In the genomic region with DNA sequence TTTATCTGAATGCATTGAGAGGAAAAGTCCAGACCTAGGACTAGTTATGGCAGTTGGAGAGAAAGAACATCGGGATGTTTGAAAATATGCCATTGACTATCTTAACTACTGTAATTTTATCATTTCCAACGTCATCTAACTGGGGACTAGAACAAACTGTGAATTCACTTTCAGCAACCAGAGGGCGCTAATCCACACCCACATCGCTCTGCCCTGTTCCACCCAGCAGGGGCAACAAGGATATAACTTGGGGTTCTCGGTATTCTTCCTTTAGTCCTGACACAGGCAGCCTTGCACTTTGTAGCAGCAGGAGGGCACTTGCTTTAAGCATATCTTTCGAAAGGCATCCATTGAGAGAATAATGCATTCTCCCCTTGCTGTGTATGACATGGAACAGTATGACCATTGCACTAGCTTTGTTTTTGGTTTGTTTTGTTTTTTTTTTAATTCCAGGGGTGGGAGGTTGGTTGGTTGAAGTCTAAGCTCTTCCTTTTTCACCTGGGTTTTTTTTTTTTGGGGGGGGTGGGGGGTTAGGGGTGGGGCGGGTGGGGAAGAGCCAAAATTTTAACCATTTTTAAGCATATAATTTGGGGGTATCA, we compare ENCODE assay signal across 8 cellular contexts. TPM values are rescaled to one million over a fixed set of nuclear protein-coding genes. Genes with fewer than 3 reads are reported as not detected.
DNase-seq lines count a peak whose midpoint lies in the region; ATAC-seq and TF ChIP-seq lines count a peak whose summit lies in the region.

No MANE protein-coding gene starts in this region.

- H3K27me3 ChIP-seq in OCI-LY1 (ENCODE audit: insufficient read depth, low read length) = no peaks in the 10 kb centered on the region

- H3F3A ChIP-seq in OCI-LY1 (ENCODE audit: insufficient read depth, low read length) = no peaks in the 10 kb centered on the region; the same call in 1 of the 2 replicates

- no peak overlapping the region for H2AFZ ChIP-seq in OCI-LY1 (ENCODE audit: low read length)

- peak overlapping the region; percentile 77 for H3K27ac Mint-ChIP-seq in nephron progenitor cell

- H3K4me1 ChIP-seq in OCI-LY1 (ENCODE audit: insufficient read depth, low read length, severe bottlenecking) = peaks cover 20% of the 10 kb centered on the region

- TF ChIP-seq CTCF in OCI-LY1 (IDR thresholded peaks at IDR 0.05; ENCODE audit: low read length) = peak; percentile 97
- peak; percentile 96 for TF ChIP-seq CTCF in epithelial cell of proximal tubule (conservative IDR thresholded peaks at IDR 0.05; ENCODE audit: low read depth, low read length)
- TF ChIP-seq CTCF in nephron progenitor cell (IDR thresholded peaks at IDR 0.05) = peak; percentile 76

- no peaks in the 10 kb centered on the region for H3K9me3 Mint-ChIP-seq in nephron progenitor cell

- H4K20me1 ChIP-seq in OCI-LY1 (ENCODE audit: insufficient read depth, low read length) = no peaks in the 10 kb centered on the region

- H3K79me2 ChIP-seq in OCI-LY1 (ENCODE audit: insufficient read depth, low read length) = no peaks in the 10 kb centered on the region

- H3K27ac ChIP-seq in OCI-LY1 (ENCODE audit: low read depth, low read length, poor library complexity, severe bottlenecking) (no peak overlapping the region), substantia nigra (ENCODE audit: low read depth, low read length, poor library complexity, severe bottlenecking) (no peak overlapping the region)

- peaks cover 46% of the 10 kb centered on the region for H3K36me3 ChIP-seq in OCI-LY1 (ENCODE audit: insufficient read depth, low read length)

- H3K36me3 Mint-ChIP-seq in nephron progenitor cell (ENCODE audit: low read depth) = peaks cover 68% of the 10 kb centered on the region

- H3K4me2 ChIP-seq in OCI-LY1 (ENCODE audit: low read length) = no peak overlapping the region

- H3K9ac ChIP-seq in OCI-LY1 (ENCODE audit: low read length) = no peak overlapping the region

- H3K4me1 Mint-ChIP-seq in nephron progenitor cell = no peaks in the 10 kb centered on the region

- DNase-seq in Ammon's horn (ENCODE audit: low spot score) (peak; percentile 82), epithelial cell of proximal tubule (ENCODE audit: low read depth) (no peak), nephron progenitor cell (peak; percentile 50), substantia nigra (lab: John Stamatoyannopoulos, UW) (peak in 32 of 49 donors; percentile 5 to 62 (median 29))
- DNase-seq in activated CD8-positive, alpha-beta memory T cell treated with anti-CD3 and anti-CD28 coated beads, Interleukin-2, amount 50 U/mL, for 4 hours = peak; percentile 64

- no peak overlapping the region for H3K4me3 Mint-ChIP-seq in nephron progenitor cell

- peak; percentile 80 for ATAC-seq in GM19023 (IDR thresholded peaks at IDR 0.05; ENCODE audit: unreplicated experiment)
- peak; percentile 76 for ATAC-seq in HG03565 (IDR thresholded peaks at IDR 0.05; ENCODE audit: unreplicated experiment)

- H3K4me3 ChIP-seq in OCI-LY1 (ENCODE audit: low read depth, low read length, poor library complexity, severe bottlenecking) (no peak overlapping the region), epithelial cell of proximal tubule (ENCODE audit: low read depth, low read length) (no peak overlapping the region)

- no peaks in the 10 kb centered on the region for H3K9me3 ChIP-seq in OCI-LY1 (ENCODE audit: low read length)

- H3K27me3 Mint-ChIP-seq in nephron progenitor cell (ENCODE audit: low read depth, poor library complexity) = no peaks in the 10 kb centered on the region

- no peaks in the 10 kb centered on the region for H3K9me2 ChIP-seq in OCI-LY1 (ENCODE audit: low read depth, low read length)

RNA-seq across cellular contexts. Expression of a gene that starts 31.5 kb away (rescaled TPM):
- total RNA-seq in epithelial cell of proximal tubule = 15.3 and 17.9 TPM in 2 replicates
